9 cellular contexts compared by ENCODE assay signal in genomic region chr19:658916-659839, GRCh38. TPM values are rescaled to one million over a fixed set of nuclear protein-coding genes. Genes with fewer than 3 reads are reported as not detected.
DNase-seq lines count a peak whose midpoint lies in the region; ATAC-seq, FAIRE-seq and TF ChIP-seq lines count a peak whose summit lies in the region.
"Had no signal": no experiment of that assay in that cellular context is flagged by ENCODE, and none has a peak within 500 bp of the region (broad histone marks: within the 10 kb centered on the region; RNA-seq: fewer than 3 reads in every experiment).

No MANE protein-coding gene starts in this region.

- H3K4me1 Mint-ChIP-seq in activated T-helper 17 cell treated with anti-CD3 and anti-CD28 coated beads, Interleukin-2, amount 50 U/mL, for 72 hours, result peaks cover 12% of the 10 kb centered on the region
- H3K4me1 Mint-ChIP-seq in glutamatergic neuron (ENCODE audit: low read depth, unreplicated experiment), result peaks cover 16% of the 10 kb centered on the region

- DNase-seq in glutamatergic neuron (no peak), aorta (no peak), globus pallidus (ENCODE audit: low spot score) (no peak), GM12891 (ENCODE audit: insufficient read length, low spot score) (no peak)
- DNase-seq in stimulated activated CD8-positive, alpha-beta memory T cell treated with anti-CD3 and anti-CD28 coated beads, Interleukin-4, amount 100 ng/mL, for 24 hours (ENCODE audit: low read depth), result peak; percentile 37

- 78% methylated on average over 48 to 50 of the region's 50 CpGs for WGBS in aorta, 2 donors

- H3K27ac ChIP-seq in KMS-11 (peak overlapping the region; percentile 97; the same call in 1 of the 2 replicates), aorta (ENCODE audit: low read depth in 1 of 2, low read length in 2 of 2) (no peak overlapping the region)

- no peak overlapping the region for H2AFZ ChIP-seq in KMS-11 (ENCODE audit: low read depth)

- no peaks in the 10 kb centered on the region for H3K27me3 Mint-ChIP-seq in activated T-helper 17 cell treated with anti-CD3 and anti-CD28 coated beads, Interleukin-2, amount 50 U/mL, for 72 hours
- H3K27me3 Mint-ChIP-seq in glutamatergic neuron (ENCODE audit: unreplicated experiment), result peaks cover 9% of the 10 kb centered on the region

- FAIRE-seq in GM12891 (lab: Jason Lieb, UNC), result no peak

- H3K9me3 ChIP-seq in aorta (ENCODE audit: control insufficient read depth, low read length), result no peaks in the 10 kb centered on the region

- H3K9me3 Mint-ChIP-seq in activated T-helper 17 cell treated with anti-CD3 and anti-CD28 coated beads, Interleukin-2, amount 50 U/mL, for 72 hours, result no peaks in the 10 kb centered on the region
- peaks cover 6% of the 10 kb centered on the region for H3K9me3 Mint-ChIP-seq in glutamatergic neuron (ENCODE audit: unreplicated experiment)

- H3K9ac ChIP-seq in KMS-11, result peak overlapping the region; percentile 97; the same call in 1 of the 2 replicates

- H3K4me1 ChIP-seq in KMS-11 (ENCODE audit: low read depth, poor library complexity, severe bottlenecking), result peaks cover 26% of the 10 kb centered on the region
- no peaks in the 10 kb centered on the region for H3K4me1 ChIP-seq in aorta (ENCODE audit: control insufficient read depth in 1 of 2, insufficient read depth in 2 of 2, low read length in 2 of 2)

- TF ChIP-seq CTCF in KMS-11 (conservative IDR thresholded peaks at IDR 0.05; ENCODE audit: low read depth, low read length), result no peak
- no peak for TF ChIP-seq CTCF in glutamatergic neuron (IDR thresholded peaks at IDR 0.05; ENCODE audit: partially characterized antibody, unreplicated experiment)

- no peak overlapping the region for H3K4me3 ChIP-seq in KMS-11 (IDR thresholded peaks at IDR 0.05; ENCODE audit: insufficient read depth, low read depth, low read length)
- H3K4me3 ChIP-seq in aorta (ENCODE audit: low read length in 2 of 2), result no peak overlapping the region

- peaks cover 51% of the 10 kb centered on the region for H4K20me1 ChIP-seq in KMS-11 (ENCODE audit: insufficient read depth)

- H3K36me3 Mint-ChIP-seq in activated T-helper 17 cell treated with anti-CD3 and anti-CD28 coated beads, Interleukin-2, amount 50 U/mL, for 72 hours (ENCODE audit: low read depth), result peaks cover 73% of the 10 kb centered on the region
- no peaks in the 10 kb centered on the region for H3K36me3 Mint-ChIP-seq in glutamatergic neuron (ENCODE audit: unreplicated experiment)

- H3K27me3 ChIP-seq in KMS-11 (ENCODE audit: insufficient read depth, low read depth), result no peaks in the 10 kb centered on the region
- H3K27me3 ChIP-seq in aorta (ENCODE audit: control insufficient read depth in 1 of 2, insufficient read depth in 2 of 2, low read length in 1 of 2), result no peaks in the 10 kb centered on the region

- peak overlapping the region; percentile 98 for H3K4me3 Mint-ChIP-seq in activated T-helper 17 cell treated with anti-CD3 and anti-CD28 coated beads, Interleukin-2, amount 50 U/mL, for 72 hours
- H3K4me3 Mint-ChIP-seq in glutamatergic neuron (ENCODE audit: unreplicated experiment), result no peak overlapping the region

- intact Hi-C loops in aorta (cut with DNase I), result no loop called here

- H3K4me2 ChIP-seq in KMS-11, result peak overlapping the region; percentile 55

- TF ChIP-seq POLR2A in GM12891 (IDR thresholded peaks at IDR 0.05; ENCODE audit: low read depth, low read length), result no peak

- ATAC-seq in activated T-helper 17 cell treated with anti-CD3 and anti-CD28 coated beads, Interleukin-2, amount 50 U/mL, for 72 hours (replicated peaks), result peak; percentile 34
- ATAC-seq in aorta (ENCODE audit: low FRiP score) (no peak), GM19351 (IDR thresholded peaks at IDR 0.05; ENCODE audit: unreplicated experiment) (no peak)

- peak overlapping the region; percentile 95 for H3K27ac Mint-ChIP-seq in activated T-helper 17 cell treated with anti-CD3 and anti-CD28 coated beads, Interleukin-2, amount 50 U/mL, for 72 hours
- H3K27ac Mint-ChIP-seq in glutamatergic neuron (ENCODE audit: unreplicated experiment), result peak overlapping the region; percentile 33

- peaks cover 84% of the 10 kb centered on the region for H3K79me2 ChIP-seq in KMS-11 (ENCODE audit: insufficient read depth, low read depth)

- H3K36me3 ChIP-seq in KMS-11 (ENCODE audit: insufficient read depth), result no peaks in the 10 kb centered on the region
- H3K36me3 ChIP-seq in aorta (ENCODE audit: control insufficient read depth in 1 of 2, insufficient read depth in 2 of 2, low read length in 1 of 2), result no peaks in the 10 kb centered on the region

TF ChIP-seq in GM12891, 5 proteins besides CTCF, POLR2A, EP300 and RAD21:
- no peak for TF ChIP-seq POLR2AphosphoS5 (IDR thresholded peaks at IDR 0.05; ENCODE audit: low read depth, low read length)
- no peak for TF ChIP-seq POU2F2 (IDR thresholded peaks at IDR 0.05; ENCODE audit: low read depth, low read length)
- TF ChIP-seq SPI1 (IDR thresholded peaks at IDR 0.05; ENCODE audit: low read depth, low read length), result no peak
- no peak for TF ChIP-seq PAX5 (IDR thresholded peaks at IDR 0.05; ENCODE audit: insufficient read depth, low read length, severe bottlenecking)
- no peak for TF ChIP-seq TAF1 (IDR thresholded peaks at IDR 0.05; ENCODE audit: low read depth, low read length)

RNA-seq across cellular contexts. Expression of gene RNF126, which starts 3.8 kb away (rescaled TPM):
- 100 to 1,000 TPM in 1 of 2 donors, 10 to 100 TPM in 1; 74.0 to 103 TPM for total RNA-seq in activated T-helper 17 cell treated with anti-CD3 and anti-CD28 coated beads, Interleukin-2, amount 50 U/mL, for 72 hours
- 51.7 TPM for total RNA-seq in glutamatergic neuron (ENCODE audit: unreplicated experiment)
- 10 to 100 TPM; 26.7 to 26.9 TPM for total RNA-seq in aorta
- 10 to 100 TPM; 18.3 to 38.5 TPM for polyA plus RNA-seq in aorta
- polyA plus RNA-seq in GM12891 (2012; ENCODE audit: low read depth, missing spikeins), result 45.1 TPM

RNA-seq across cellular contexts. Expression of gene FSTL3, which starts 17.0 kb away (rescaled TPM):
- 1 to 10 TPM; 7.0 to 9.1 TPM for total RNA-seq in activated T-helper 17 cell treated with anti-CD3 and anti-CD28 coated beads, Interleukin-2, amount 50 U/mL, for 72 hours
- total RNA-seq in glutamatergic neuron (ENCODE audit: unreplicated experiment), result 10.7 TPM
- total RNA-seq in aorta, result 100 to 1,000 TPM; 116 to 134 TPM
- 10 to 100 TPM; 40.6 to 80.1 TPM for polyA plus RNA-seq in aorta
- 20.8 TPM for polyA plus RNA-seq in GM12891 (2012; ENCODE audit: low read depth, missing spikeins)

RNA-seq across cellular contexts. Expression of gene FGF22, which starts 19.5 kb away (rescaled TPM):
- 1 to 10 TPM in 1 of 2 donors, not detected in 1; 1.7 TPM for total RNA-seq in activated T-helper 17 cell treated with anti-CD3 and anti-CD28 coated beads, Interleukin-2, amount 50 U/mL, for 72 hours
- total RNA-seq in glutamatergic neuron (ENCODE audit: unreplicated experiment) (1.5 TPM), aorta (under 1 TPM; 0.36 to 0.45 TPM)
- 1 to 10 TPM in 1 of 2 donors, under 1 TPM in 1; 0.63 to 4.8 TPM for polyA plus RNA-seq in aorta
- 0.09 TPM for polyA plus RNA-seq in GM12891 (2012; ENCODE audit: low read depth, missing spikeins)
- total RNA-seq: HT1080 had no signal

RNA-seq across cellular contexts. Expression of gene POLRMT, which starts 25.8 kb away (rescaled TPM):
- 10 to 100 TPM; 46.1 to 59.8 TPM for total RNA-seq in activated T-helper 17 cell treated with anti-CD3 and anti-CD28 coated beads, Interleukin-2, amount 50 U/mL, for 72 hours
- total RNA-seq in glutamatergic neuron (ENCODE audit: unreplicated experiment) (79.9 TPM), aorta (10 to 100 TPM; 19.9 to 33.3 TPM)
- polyA plus RNA-seq in aorta, result 10 to 100 TPM; 10.1 to 76.6 TPM
- polyA plus RNA-seq in GM12891 (2012; ENCODE audit: low read depth, missing spikeins), result 33.5 TPM

RNA-seq across cellular contexts. Expression of gene PRSS57, which starts 36.1 kb away (rescaled TPM):
- total RNA-seq in activated T-helper 17 cell treated with anti-CD3 and anti-CD28 coated beads, Interleukin-2, amount 50 U/mL, for 72 hours, result not detected
- total RNA-seq in glutamatergic neuron (ENCODE audit: unreplicated experiment), result 0.78 TPM
- total RNA-seq in aorta, result not detected
- polyA plus RNA-seq in aorta, result not detected
- not detected for polyA plus RNA-seq in GM12891 (2012; ENCODE audit: low read depth, missing spikeins)
- total RNA-seq: HT1080 had no signal

Comparison
In these comparisons a context has a peak if more than half of its experiments do, and no peak if none do; other contexts are left out.
1. RNA of gene FSTL3, which starts 17.0 kb away (total RNA-seq): 116 to 134 TPM in aorta; 10.7 TPM in glutamatergic neuron (single experiment) and 7.0 to 9.1 TPM in activated T-helper 17 cell treated with anti-CD3 and anti-CD28 coated beads, Interleukin-2, amount 50 U/mL, for 72 hours; every median in the first group is over 10 times any median in the second.